ENCODE assay signal across 1 cellular context in the genomic region with DNA sequence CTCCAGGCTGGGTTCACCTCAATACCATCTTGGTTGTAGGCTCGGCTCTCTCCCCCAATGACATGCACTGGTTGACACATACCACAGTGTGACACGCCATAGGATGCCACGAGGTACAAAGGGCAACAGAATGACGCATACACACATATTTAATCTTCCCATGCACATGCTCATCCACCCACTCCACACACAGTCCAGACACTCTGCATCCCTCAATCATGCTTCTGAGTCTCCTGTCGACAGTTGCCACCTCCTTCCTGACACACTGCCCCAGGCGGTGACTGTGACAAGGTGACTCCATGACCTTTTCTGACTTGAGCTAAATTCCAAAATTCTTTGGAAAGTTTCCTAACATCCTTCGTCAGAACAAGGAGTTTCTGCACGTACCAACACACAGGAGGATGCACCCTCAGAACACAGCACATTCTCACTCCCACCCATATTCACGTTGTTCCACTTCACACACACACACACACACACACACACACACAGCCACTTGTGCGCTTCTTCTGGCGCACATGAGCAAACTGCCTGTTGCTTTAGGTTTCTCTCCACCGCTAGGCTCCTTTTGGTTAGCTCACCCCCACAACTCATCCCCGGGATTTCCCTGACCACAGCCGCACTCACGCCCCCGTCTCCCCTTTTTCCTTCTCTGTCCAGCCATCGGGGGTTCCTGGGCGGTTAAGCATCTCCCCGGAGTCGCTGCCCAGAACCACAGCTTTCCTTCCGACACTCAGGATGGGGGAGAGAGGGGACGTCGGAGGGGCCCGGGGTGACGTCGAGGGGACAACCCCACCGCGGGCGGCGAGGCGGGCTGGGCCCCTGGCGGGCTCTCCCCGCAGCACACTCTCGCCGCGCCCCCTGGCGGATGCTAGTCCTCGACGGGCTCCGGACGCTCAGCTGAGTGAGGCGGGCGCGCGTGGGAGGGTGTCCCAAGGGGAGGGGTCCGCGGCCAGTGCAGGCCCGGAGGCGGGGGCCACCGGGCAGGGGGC.
TF ChIP-seq lines count a peak whose summit lies in the region.

No MANE protein-coding gene starts in this region.

TF ChIP-seq in SK-N-SH, 30 proteins besides CTCF, POLR2A, EP300 and RAD21 (continued from another document):
- no peak for TF ChIP-seq IRF3 (IDR thresholded peaks at IDR 0.05; ENCODE audit: low read depth, low read length)
